In genomic region chr15:74438696-74439316, GRCh38 we compare ENCODE assay signal across 8 cellular contexts. TPM values are rescaled to one million over a fixed set of nuclear protein-coding genes. Genes with fewer than 3 reads are reported as not detected.
DNase-seq lines count a peak whose midpoint lies in the region; ATAC-seq and TF ChIP-seq lines count a peak whose summit lies in the region.

No MANE protein-coding gene starts in this region.

- peak; percentile 41 for DNase-seq in GDM1 (lab: John Stamatoyannopoulos, UW)
- DNase-seq in HuH-7.5 (ENCODE audit: low spot score), result peak; percentile 98
- peak; percentile 89 for DNase-seq in OCI-M1 (lab: John Stamatoyannopoulos, UW)
- peak; percentile 74 for DNase-seq in activated T-cell treated with anti-CD3 and anti-CD28 coated beads for 24 hours (ENCODE audit: low read depth)
- peak; percentile 85 for DNase-seq in epithelial cell of esophagus (ENCODE audit: low read depth)
- DNase-seq in naive B cell, result peak; percentile 73
- peak; percentile 72 for DNase-seq in stimulated activated naive B cell treated with anti-CD40 and anti-IgM and Interleukin-4, amounts not matched to agents 10 μg/mL and 1 μg/mL and 100 μg/mL, for 72 hours

- no peaks in the 10 kb centered on the region for H3K27me3 Mint-ChIP-seq in naive B cell
- no peaks in the 10 kb centered on the region for H3K27me3 Mint-ChIP-seq in stimulated activated naive B cell treated with anti-CD40 and anti-IgM and Interleukin-4, amounts not matched to agents 10 μg/mL and 1 μg/mL and 100 μg/mL, for 72 hours

- TF ChIP-seq CTCF in epithelial cell of esophagus (IDR thresholded peaks at IDR 0.05; ENCODE audit: insufficient read depth, low read depth, low read length, missing control alignments), result peak; percentile 98

- H3K27ac Mint-ChIP-seq in naive B cell, result peak overlapping the region in 5 of 6 donors; percentile 23 to 97 (median 62)
- H3K27ac Mint-ChIP-seq in stimulated activated naive B cell treated with anti-CD40 and anti-IgM and Interleukin-4, amounts not matched to agents 10 μg/mL and 1 μg/mL and 100 μg/mL, for 72 hours, result peak overlapping the region; percentile 84

- H3K9me3 Mint-ChIP-seq in naive B cell, result no peaks in the 10 kb centered on the region
- no peaks in the 10 kb centered on the region for H3K9me3 Mint-ChIP-seq in stimulated activated naive B cell treated with anti-CD40 and anti-IgM and Interleukin-4, amounts not matched to agents 10 μg/mL and 1 μg/mL and 100 μg/mL, for 72 hours

- peaks cover 34 to 41% (median 37%) of the 10 kb centered on the region in 3 donors for H3K4me1 Mint-ChIP-seq in naive B cell
- H3K4me1 Mint-ChIP-seq in stimulated activated naive B cell treated with anti-CD40 and anti-IgM and Interleukin-4, amounts not matched to agents 10 μg/mL and 1 μg/mL and 100 μg/mL, for 72 hours, result peaks cover 45 to 52% of the 10 kb centered on the region in 2 donors

- H3K4me3 Mint-ChIP-seq in naive B cell, result peak overlapping the region in 1 of 8 donors; percentile 23
- peak overlapping the region in 1 of 2 donors; percentile 22 for H3K4me3 Mint-ChIP-seq in stimulated activated naive B cell treated with anti-CD40 and anti-IgM and Interleukin-4, amounts not matched to agents 10 μg/mL and 1 μg/mL and 100 μg/mL, for 72 hours

- no peak overlapping the region for H3K4me3 ChIP-seq in epithelial cell of esophagus (ENCODE audit: low read length)

- no peaks in the 10 kb centered on the region for H3K36me3 Mint-ChIP-seq in naive B cell
- peaks cover 1 to 3% of the 10 kb centered on the region in 2 donors for H3K36me3 Mint-ChIP-seq in stimulated activated naive B cell treated with anti-CD40 and anti-IgM and Interleukin-4, amounts not matched to agents 10 μg/mL and 1 μg/mL and 100 μg/mL, for 72 hours

- ATAC-seq in naive B cell (ENCODE audit: low read depth in 2 of 2) (peak; percentile 47 to 62), HG03442 (IDR thresholded peaks at IDR 0.05; ENCODE audit: unreplicated experiment) (no peak)
- peak; percentile 73 to 74 for ATAC-seq in stimulated activated naive B cell treated with anti-CD40 and anti-IgM and Interleukin-4, amounts not matched to agents 10 μg/mL and 1 μg/mL and 100 μg/mL, for 72 hours (replicated peaks)

RNA-seq across cellular contexts. Expression of gene SEMA7A, which starts 5.0 kb away (rescaled TPM):
- polyA plus RNA-seq in naive B cell (ENCODE audit: low read depth in 6 of 6), result 1 to 10 TPM in 2 of 6 donors, under 1 TPM in 3, not detected in 1; 0.10 to 1.5 (median 0.62) TPM

RNA-seq across cellular contexts. Expression of gene UBL7, which starts 22.2 kb away (rescaled TPM):
- polyA plus RNA-seq in naive B cell (ENCODE audit: low read depth in 6 of 6), result 100 to 1,000 TPM; 113 to 143 (median 134) TPM

Comparison
In these comparisons a context has a peak if more than half of its experiments do, and no peak if none do; other contexts are left out.
1. DNase-seq: peak in every context shown above with its lines; median percentile 98 in HuH-7.5; 89 in OCI-M1; 85 in epithelial cell of esophagus; 74 in activated T-cell treated with anti-CD3 and anti-CD28 coated beads for 24 hours; 73 in naive B cell; 72 in stimulated activated naive B cell treated with anti-CD40 and anti-IgM and Interleukin-4, amounts not matched to agents 10 μg/mL and 1 μg/mL and 100 μg/mL, for 72 hours; 41 in GDM1.